Comparison of ENCODE assay signal across 8 cellular contexts in genomic region chr2:174603280-174603679, GRCh38. TPM values are rescaled to one million over a fixed set of nuclear protein-coding genes. Genes with fewer than 3 reads are reported as not detected.
DNase-seq lines count a peak whose midpoint lies in the region; ATAC-seq and TF ChIP-seq lines count a peak whose summit lies in the region.

No MANE protein-coding gene starts in this region.

- TF ChIP-seq POLR2A in gastroesophageal sphincter (IDR thresholded peaks at IDR 0.05), result no peak

- TF ChIP-seq CTCF in HFF-Myc (IDR thresholded peaks at IDR 0.05; ENCODE audit: low read depth, low read length, missing control alignments) (peak; percentile 46), gastroesophageal sphincter (IDR thresholded peaks at IDR 0.05) (peak; percentile 22 to 57 (median 42)), progenitor cell of endocrine pancreas (IDR thresholded peaks at IDR 0.05; ENCODE audit: unreplicated experiment) (peak; percentile 42), PC-9 (conservative IDR thresholded peaks at IDR 0.05) (no peak; the same call in 1 of the 2 replicates)

- no peaks in the 10 kb centered on the region for H3F3A ChIP-seq in PC-9 (ENCODE audit: insufficient read depth, low read depth)

- H3K4me3 Mint-ChIP-seq in progenitor cell of endocrine pancreas (ENCODE audit: low read depth), result no peak overlapping the region

- no peak overlapping the region for H3K27ac Mint-ChIP-seq in progenitor cell of endocrine pancreas

- DNase-seq in GM03348 (ENCODE audit: low spot score) (peak; percentile 68), HFF-Myc (ENCODE audit: extremely low read depth, low read depth) (no peak), NCI-H82 (lab: John Stamatoyannopoulos, UW) (peak; percentile 82), progenitor cell of endocrine pancreas (ENCODE audit: low spot score, unreplicated experiment) (no peak), PC-9 (no peak)
- DNase-seq in activated T-helper 9 cell treated with anti-CD3 and anti-CD28 coated beads, Interleukin-2, amount 50 U/mL, for 16 hours (ENCODE audit: low read depth), result peak; percentile 34

- H3K9me3 ChIP-seq in gastroesophageal sphincter (no peaks in the 10 kb centered on the region), PC-9 (ENCODE audit: insufficient read depth, low read depth) (no peaks in the 10 kb centered on the region)

- H3K4me3 ChIP-seq in HFF-Myc (replicated peaks; ENCODE audit: low read depth, low read length) (no peak overlapping the region), gastroesophageal sphincter (no peak overlapping the region), PC-9 (no peak overlapping the region)

- TF ChIP-seq EP300 in gastroesophageal sphincter (IDR thresholded peaks at IDR 0.05), result no peak

- H3K27me3 ChIP-seq in gastroesophageal sphincter (no peaks in the 10 kb centered on the region), PC-9 (ENCODE audit: insufficient read depth, low read depth) (no peaks in the 10 kb centered on the region)

- H3K79me2 ChIP-seq in PC-9 (ENCODE audit: low read depth), result no peaks in the 10 kb centered on the region

- CTCF ChIA-PET in PC-9 (lab: Charles Lee), result no interaction called here

- 28 to 56% methylated on average over 2 to 3 of the region's 3 CpGs for WGBS in gastroesophageal sphincter (ENCODE audit: low coverage in 1 of 2), 2 donors

- H3K27ac ChIP-seq in gastroesophageal sphincter, result no peak overlapping the region
- no peak overlapping the region for H3K27ac ChIP-seq in PC-9

- POLR2A ChIA-PET in PC-9 (lab: Charles Lee; ENCODE audit: unreplicated experiment), result no interaction called here

- no peaks in the 10 kb centered on the region for H4K20me1 ChIP-seq in PC-9 (ENCODE audit: insufficient read depth)

- H3K4me2 ChIP-seq in PC-9, result no peak overlapping the region

- ATAC-seq in gastroesophageal sphincter (peak; percentile 57), HG03097 (IDR thresholded peaks at IDR 0.05; ENCODE audit: low FRiP score, unreplicated experiment) (no peak)

- no peak overlapping the region for H2AFZ ChIP-seq in PC-9

- H3K36me3 ChIP-seq in gastroesophageal sphincter (peaks cover 0 to 4% of the 10 kb centered on the region in 2 donors), PC-9 (ENCODE audit: low read depth) (no peaks in the 10 kb centered on the region)

- peaks cover 9% of the 10 kb centered on the region for H3K9me3 Mint-ChIP-seq in progenitor cell of endocrine pancreas (ENCODE audit: low read depth)

- H3K27me3 Mint-ChIP-seq in progenitor cell of endocrine pancreas, result no peaks in the 10 kb centered on the region

- no TSS peak for BruUV-seq in PC-9 (replicated peaks; lab: Mats Ljungman, UMichigan)

- H3K4me1 Mint-ChIP-seq in progenitor cell of endocrine pancreas (ENCODE audit: low read depth), result no peaks in the 10 kb centered on the region

- H3K9me2 ChIP-seq in PC-9 (ENCODE audit: insufficient read depth), result no peaks in the 10 kb centered on the region

- H3K4me1 ChIP-seq in gastroesophageal sphincter (peaks cover 11 to 59% (median 17%) of the 10 kb centered on the region in 3 donors), PC-9 (replicated peaks; ENCODE audit: insufficient read depth) (no peaks in the 10 kb centered on the region)

- H3K36me3 Mint-ChIP-seq in progenitor cell of endocrine pancreas (ENCODE audit: insufficient read depth), result peaks cover 2% of the 10 kb centered on the region

- intact Hi-C loops in PC-9 (cut with micrococcal nuclease; ENCODE audit: unreplicated experiment), result no loop called here

RNA-seq across cellular contexts. Expression of gene WIPF1, which starts 5.7 kb away (rescaled TPM):
- total RNA-seq in gastroesophageal sphincter (10 to 100 TPM; 32.2 to 50.4 (median 44.2) TPM), progenitor cell of endocrine pancreas (12.9 and 17.3 TPM in 2 replicates), PC-9 (2021) (0.46 and 1.3 TPM in 2 replicates)

Comparison
In these comparisons a context has a peak if more than half of its experiments do, and no peak if none do; other contexts are left out.
1. DNase-seq: peak in GM03348 (single experiment), NCI-H82 (single experiment) and activated T-helper 9 cell treated with anti-CD3 and anti-CD28 coated beads, Interleukin-2, amount 50 U/mL, for 16 hours (single experiment); none in HFF-Myc (single experiment), progenitor cell of endocrine pancreas (single experiment) and PC-9 (0 of 2).